Comparison of ENCODE assay signal across 8 cellular contexts in genomic region chr16:66483689-66484452, GRCh38.
A peak's percentile ranks its signal among the peaks of the same experiment; 100 is the strongest.
DNase-seq lines count a peak whose midpoint lies in the region; ATAC-seq and TF ChIP-seq lines count a peak whose summit lies in the region.

No MANE protein-coding gene starts in this region.

- DNase-seq in NCI-H2227 treated with DMSO at 0.1 percent for 48 hours (lab: John Stamatoyannopoulos, UW) (peak; percentile 40), left kidney (ENCODE audit: low read depth, low spot score) (peak; percentile 92)
- DNase-seq in activated CD4-positive, alpha-beta T cell treated with anti-CD3 and anti-CD28 coated beads for 1 hour, result peak; percentile 57
- DNase-seq in central memory CD4-positive, alpha-beta T cell, result peak; percentile 55
- peak; percentile 78 for DNase-seq in stimulated activated CD4-positive, alpha-beta T cell treated with anti-CD3 and anti-CD28 coated beads, Interleukin-4, amount 100 ng/mL, for 24 hours

- peak; percentile 97 for TF ChIP-seq CTCF in GM12872 (IDR thresholded peaks at IDR 0.05; ENCODE audit: insufficient read depth, low read depth, low read length)

- ATAC-seq in HG02870 (IDR thresholded peaks at IDR 0.05; ENCODE audit: unreplicated experiment) (peak; percentile 72), GM21737 (IDR thresholded peaks at IDR 0.05; ENCODE audit: unreplicated experiment) (no peak)

Comparison
In these comparisons a context has a peak if more than half of its experiments do, and no peak if none do; other contexts are left out.
1. DNase-seq: peak in every context shown above with its lines; median percentile 92 in left kidney; 78 in stimulated activated CD4-positive, alpha-beta T cell treated with anti-CD3 and anti-CD28 coated beads, Interleukin-4, amount 100 ng/mL, for 24 hours; 57 in activated CD4-positive, alpha-beta T cell treated with anti-CD3 and anti-CD28 coated beads for 1 hour; 55 in central memory CD4-positive, alpha-beta T cell; 40 in NCI-H2227 treated with DMSO at 0.1 percent for 48 hours.